Comparison of ENCODE assay signal across 8 cellular contexts in the genomic region with DNA sequence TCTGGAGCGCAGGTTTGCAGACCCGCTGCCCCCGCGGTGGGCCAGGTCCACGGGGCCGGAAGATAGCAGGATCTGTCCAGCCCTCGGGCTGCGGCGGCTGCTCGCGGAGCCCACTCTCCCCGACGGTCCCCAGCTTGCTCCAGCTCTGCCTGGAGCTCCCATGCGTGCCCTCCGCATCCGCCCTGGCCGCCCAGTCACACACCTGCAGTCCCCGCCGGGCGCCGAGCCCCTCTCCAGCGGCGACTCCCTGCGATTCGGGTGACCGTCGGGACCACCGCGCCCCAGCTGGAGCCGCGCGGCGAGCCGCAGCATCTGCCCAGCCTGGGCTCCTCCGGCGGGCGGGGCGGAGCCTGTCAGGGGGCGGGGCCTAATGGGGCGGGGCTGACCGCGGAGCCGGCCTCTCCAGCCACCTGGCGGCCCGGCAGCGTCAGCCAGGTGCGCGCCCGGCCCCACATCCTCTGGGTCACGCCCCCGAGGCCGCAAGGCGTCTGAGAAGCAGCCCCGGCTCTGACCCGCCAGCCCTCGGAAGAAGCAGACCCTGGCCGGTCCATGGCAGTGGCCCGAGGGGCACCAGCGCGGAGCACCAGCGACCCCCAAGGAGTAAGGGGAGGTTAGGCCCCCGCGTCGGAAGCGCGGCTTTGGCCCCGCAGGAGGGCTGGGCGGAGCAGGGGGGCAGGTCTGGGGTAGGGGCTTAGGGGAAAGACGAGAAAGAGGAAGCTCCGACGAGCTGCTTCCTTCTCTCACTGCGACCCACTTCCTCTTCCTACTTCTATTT. TPM values are rescaled to one million over a fixed set of nuclear protein-coding genes. Genes with fewer than 3 reads are reported as not detected.
A peak's percentile ranks its signal among the peaks of the same experiment; 100 is the strongest.
DNase-seq lines count a peak whose midpoint lies in the region; ATAC-seq, FAIRE-seq and TF ChIP-seq lines count a peak whose summit lies in the region.

A gene with protein sequence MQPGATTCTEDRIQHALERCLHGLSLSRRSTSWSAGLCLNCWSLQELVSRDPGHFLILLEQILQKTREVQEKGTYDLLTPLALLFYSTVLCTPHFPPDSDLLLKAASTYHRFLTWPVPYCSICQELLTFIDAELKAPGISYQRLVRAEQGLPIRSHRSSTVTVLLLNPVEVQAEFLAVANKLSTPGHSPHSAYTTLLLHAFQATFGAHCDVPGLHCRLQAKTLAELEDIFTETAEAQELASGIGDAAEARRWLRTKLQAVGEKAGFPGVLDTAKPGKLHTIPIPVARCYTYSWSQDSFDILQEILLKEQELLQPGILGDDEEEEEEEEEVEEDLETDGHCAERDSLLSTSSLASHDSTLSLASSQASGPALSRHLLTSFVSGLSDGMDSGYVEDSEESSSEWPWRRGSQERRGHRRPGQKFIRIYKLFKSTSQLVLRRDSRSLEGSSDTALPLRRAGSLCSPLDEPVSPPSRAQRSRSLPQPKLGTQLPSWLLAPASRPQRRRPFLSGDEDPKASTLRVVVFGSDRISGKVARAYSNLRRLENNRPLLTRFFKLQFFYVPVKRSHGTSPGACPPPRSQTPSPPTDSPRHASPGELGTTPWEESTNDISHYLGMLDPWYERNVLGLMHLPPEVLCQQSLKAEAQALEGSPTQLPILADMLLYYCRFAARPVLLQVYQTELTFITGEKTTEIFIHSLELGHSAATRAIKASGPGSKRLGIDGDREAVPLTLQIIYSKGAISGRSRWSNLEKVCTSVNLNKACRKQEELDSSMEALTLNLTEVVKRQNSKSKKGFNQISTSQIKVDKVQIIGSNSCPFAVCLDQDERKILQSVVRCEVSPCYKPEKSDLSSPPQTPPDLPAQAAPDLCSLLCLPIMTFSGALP (minus strand): TSS at position 314 of the 775 bp plus-strand sequence. CDS start 54,213 bp downstream, outside the sequence.

- CTCF ChIA-PET in activated B cell treated with CpG ODN at 0.5 μM for 24 hours (lab: Charles Lee) = interaction anchor here (0.5 to 2.8 kb wide), 7 partner anchors 11 to 160 kb away, joined by 3 to 9 read pairs (median 3); no protein-coding TSS in a partner anchor

- H3K36me3 Mint-ChIP-seq in activated B cell treated with CpG ODN at 0.5 μM for 24 hours (ENCODE audit: low read depth) (peaks cover 19% of the 10 kb centered on the region), naive B cell (peaks cover 32% of the 10 kb centered on the region in 2 donors)

- H3K27ac ChIP-seq in colonic mucosa = peak within 1 kb of the TSS; percentile 61

- H3K9me3 ChIP-seq in colonic mucosa = no peaks in the 10 kb centered on the region

- H3K9ac ChIP-seq in colonic mucosa (ENCODE audit: low read depth in 2 of 2, low read length in 2 of 2) = peak within 1 kb of the TSS in 1 of 2 donors; percentile 78

- H3K4me3 Mint-ChIP-seq in activated B cell treated with CpG ODN at 0.5 μM for 24 hours = peak within 1 kb of the TSS; percentile 88
- H3K4me3 Mint-ChIP-seq in naive B cell = peak within 1 kb of the TSS; percentile 79 to 100 (median 95)

- peak within 1 kb of the TSS; percentile 43 for H3K4me3 ChIP-seq in colonic mucosa

- TF ChIP-seq CTCF in activated B cell treated with CpG ODN at 0.5 μM for 24 hours (IDR thresholded peaks at IDR 0.05) = no peak
- no peak for TF ChIP-seq CTCF in colonic mucosa (IDR thresholded peaks at IDR 0.05)

- no peaks in the 10 kb centered on the region for H3K4me1 ChIP-seq in colonic mucosa

- H3K4me1 Mint-ChIP-seq in activated B cell treated with CpG ODN at 0.5 μM for 24 hours (peaks cover 58% of the 10 kb centered on the region), naive B cell (peaks cover 49 to 62% (median 60%) of the 10 kb centered on the region in 3 donors)

- H3K27me3 Mint-ChIP-seq in activated B cell treated with CpG ODN at 0.5 μM for 24 hours = no peaks in the 10 kb centered on the region
- no peaks in the 10 kb centered on the region for H3K27me3 Mint-ChIP-seq in naive B cell

- peak; percentile 88 for FAIRE-seq in GM19239 (lab: Jason Lieb, UNC)

- peaks cover 10% of the 10 kb centered on the region for H3K9me3 Mint-ChIP-seq in activated B cell treated with CpG ODN at 0.5 μM for 24 hours
- peaks cover 17 to 39% (median 24%) of the 10 kb centered on the region in 7 donors for H3K9me3 Mint-ChIP-seq in naive B cell

- H3K27me3 ChIP-seq in colonic mucosa = peaks cover 8% of the 10 kb centered on the region

- intact Hi-C loops in activated B cell treated with CpG ODN at 0.5 μM for 24 hours (cut with micrococcal nuclease) = loop anchor here (1.0 kb wide), 7 partner anchors 11 to 582 kb away; partner anchors contain the start of gene RPL26
- intact Hi-C loops in colonic mucosa (cut with DNase I) = no loop called here

- DNase-seq in GM19239 (ENCODE audit: insufficient read length, low spot score) (peak; percentile 87), activated B cell treated with CpG ODN at 0.5 μM for 24 hours (peak; percentile 88), colonic mucosa (peak; percentile 78), naive B cell (peak; percentile 96), NCI-H2171 treated with DMSO at 0.1 percent for 48 hours (lab: John Stamatoyannopoulos, UW) (no peak), putamen (ENCODE audit: low spot score) (no peak)
- DNase-seq in stimulated activated naive CD8-positive, alpha-beta T cell treated with anti-CD3 and anti-CD28 coated beads, Interleukin-15, Interleukin-2, amounts not matched to agents 100 U/mL and 50 U/mL, for 24 hours = peak; percentile 85

- POLR2A ChIA-PET in activated B cell treated with CpG ODN at 0.5 μM for 24 hours (lab: Charles Lee) = interaction anchor here (0.6 to 4.5 kb wide), 33 partner anchors 9 to 1280 kb away, joined by 3 to 83 read pairs (median 5); partner anchors contain the start of genes BORCS6, NDEL1, NTN1 and RPL26

- H3K36me3 ChIP-seq in colonic mucosa = no peaks in the 10 kb centered on the region

- ATAC-seq in HG03354 (IDR thresholded peaks at IDR 0.05; ENCODE audit: poor library complexity, severe bottlenecking, unreplicated experiment) (peak; percentile 73), activated B cell treated with CpG ODN at 0.5 μM for 24 hours (ENCODE audit: low read depth) (peak; percentile 87), naive B cell (ENCODE audit: low read depth in 2 of 2) (peak; percentile 85 to 87)
- ATAC-seq in stimulated activated naive CD8-positive, alpha-beta T cell treated with anti-CD3 and anti-CD28 coated beads, Interleukin-15, Interleukin-2, amounts not matched to agents 100 U/mL and 50 U/mL, for 24 hours = peak; percentile 77

- H3K27ac Mint-ChIP-seq in activated B cell treated with CpG ODN at 0.5 μM for 24 hours = peak within 1 kb of the TSS; percentile 83
- H3K27ac Mint-ChIP-seq in naive B cell = peak within 1 kb of the TSS; percentile 91 to 99 (median 97)

RNA-seq across cellular contexts. Expression of the gene that starts here (rescaled TPM):
- total RNA-seq in activated B cell treated with CpG ODN at 0.5 μM for 24 hours (31.0 and 34.2 TPM in 2 replicates), colonic mucosa (1 to 10 TPM; 2.2 to 2.5 TPM)
- polyA plus RNA-seq in naive B cell (ENCODE audit: low read depth in 6 of 6) = 10 to 100 TPM in 3 of 6 donors, 1 to 10 TPM in 3; 9.7 to 24.8 (median 11.7) TPM

Comparison
In these comparisons a context has a peak if more than half of its experiments do, and no peak if none do; other contexts are left out.
1. DNase-seq: peak in GM19239 (single experiment), activated B cell treated with CpG ODN at 0.5 μM for 24 hours (single experiment), colonic mucosa (single experiment), naive B cell (single experiment) and stimulated activated naive CD8-positive, alpha-beta T cell treated with anti-CD3 and anti-CD28 coated beads, Interleukin-15, Interleukin-2, amounts not matched to agents 100 U/mL and 50 U/mL, for 24 hours (single experiment); none in NCI-H2171 treated with DMSO at 0.1 percent for 48 hours (single experiment) and putamen (single experiment).
2. Peak in every context shown above with its lines, with median percentiles within 50 percentile points of each other: ATAC-seq.